ENCODE assay signal across 9 cellular contexts in genomic region chr5:181160755-181161533, GRCh38. TPM values are rescaled to one million over a fixed set of nuclear protein-coding genes. Genes with fewer than 3 reads are reported as not detected.
DNase-seq lines count a peak whose midpoint lies in the region; ATAC-seq and TF ChIP-seq lines count a peak whose summit lies in the region.
"Not testable (repeated sequence)": the region's sequence is repeated elsewhere in the genome, so short reads cannot be mapped to it uniquely, and the experiment has no call there.
"Had no signal": no experiment of that assay in that cellular context is flagged by ENCODE, and none has a peak within 500 bp of the region (broad histone marks: within the 10 kb centered on the region; RNA-seq: fewer than 3 reads in every experiment).

No MANE protein-coding gene starts in this region.

- 0 out of 2 replicates have a peak overlapping the region, but pooled peaks have one; percentile 28 for H3K27ac ChIP-seq in HUES64 (ENCODE audit: low read depth, low read length)
- H3K27ac ChIP-seq in OCI-LY3 (ENCODE audit: low read length), result 0 out of 2 replicates have a peak overlapping the region, but pooled peaks have one; percentile 6
- not testable (repeated sequence) for H3K27ac ChIP-seq in upper lobe of right lung

- CTCF ChIA-PET in MCF 10A (lab: Yijun Ruan, JAX), result interaction anchor here (0.8 to 5.9 kb wide), 4 partner anchors 24 to 378 kb away, joined by 3 to 39 read pairs (median 6); no protein-coding TSS in a partner anchor

- peak overlapping the region; percentile 73 for H3K4me3 Mint-ChIP-seq in MCF 10A (ENCODE audit: unreplicated experiment)

- DNase-seq in DMS79 treated with DMSO at 0.1 percent for 48 hours (lab: John Stamatoyannopoulos, UW) (peak; percentile 6), MCF 10A (ENCODE audit: unreplicated experiment) (peak; percentile 72), glomerular visceral epithelial cell (ENCODE audit: extremely low spot score) (peak; percentile 27), nucleus accumbens (lab: John Stamatoyannopoulos, UW) (peak in 54 of 56 donors; percentile 7 to 91 (median 69))
- peak; percentile 57 to 59 for DNase-seq in activated CD4-positive, alpha-beta T cell treated with anti-CD3 and anti-CD28 coated beads, Interleukin-2, amount 50 U/mL, for 48 hours
- not testable (repeated sequence) for DNase-seq in upper lobe of right lung

- POLR2A ChIA-PET in MCF 10A (lab: Yijun Ruan, JAX), result interaction anchor here (1.0 kb wide), 1 partner anchor 30 kb away, joined by 3 read pairs; no protein-coding TSS in a partner anchor

- ATAC-seq in upper lobe of right lung, result not testable (repeated sequence)

- H3K9ac ChIP-seq in HUES64 (ENCODE audit: low read depth, low read length), result not testable (repeated sequence)
- H3K9ac ChIP-seq in OCI-LY3 (ENCODE audit: low read length), result peak overlapping the region; percentile 42

- intact Hi-C loops in MCF 10A (cut with micrococcal nuclease); upper lobe of right lung (cut with DNase I): not testable (repeated sequence)

- peak overlapping the region; percentile 97 for H3K27ac Mint-ChIP-seq in MCF 10A (ENCODE audit: low read depth, unreplicated experiment)

- peaks cover 11% of the 10 kb centered on the region for H3K4me1 Mint-ChIP-seq in MCF 10A (ENCODE audit: insufficient read depth, unreplicated experiment)

- H3K9me3 ChIP-seq in HUES64 (ENCODE audit: insufficient read depth, low read depth, low read length); OCI-LY3 (ENCODE audit: insufficient read depth, low read length); upper lobe of right lung: not testable (repeated sequence)

- not testable (repeated sequence) for H3K79me2 ChIP-seq in OCI-LY3 (ENCODE audit: low read length)

- WGBS in HUES64, result 38% methylated on average over 16 of the region's 48 CpGs

- peaks cover 22% of the 10 kb centered on the region for H3K27me3 Mint-ChIP-seq in MCF 10A (ENCODE audit: insufficient read depth, unreplicated experiment)

- H3K27me3 ChIP-seq in HUES64 (ENCODE audit: insufficient read depth, low read length), result peaks cover 14% of the 10 kb centered on the region; the same call in 1 of the 2 replicates
- not testable (repeated sequence) for H3K27me3 ChIP-seq in OCI-LY3 (ENCODE audit: low read depth, low read length)
- peaks cover 19% of the 10 kb centered on the region for H3K27me3 ChIP-seq in upper lobe of right lung

- H3K4me1 ChIP-seq in HUES64 (ENCODE audit: insufficient read depth, low read length); upper lobe of right lung: not testable (repeated sequence)
- H3K4me1 ChIP-seq in OCI-LY3 (ENCODE audit: low read length), result peaks cover 42% of the 10 kb centered on the region

- peak overlapping the region; percentile 79 for H3K4me2 ChIP-seq in OCI-LY3 (ENCODE audit: low read length)

- TSS peak; percentile 84 for BruUV-seq in MCF 10A (replicated peaks; lab: Mats Ljungman, UMichigan)

- not testable (repeated sequence) for TF ChIP-seq CTCF in OCI-LY3 (IDR thresholded peaks at IDR 0.05; ENCODE audit: low read depth, low read length); MCF 10A (IDR thresholded peaks at IDR 0.05; ENCODE audit: unreplicated experiment); upper lobe of right lung (IDR thresholded peaks at IDR 0.05)

- not testable (repeated sequence) for H3K36me3 Mint-ChIP-seq in MCF 10A (ENCODE audit: insufficient read depth, unreplicated experiment)

- H3K9me3 Mint-ChIP-seq in MCF 10A (ENCODE audit: unreplicated experiment), result not testable (repeated sequence)

- peak overlapping the region; percentile 27; the same call in 1 of the 2 replicates for H2AFZ ChIP-seq in OCI-LY3 (ENCODE audit: low read depth, low read length)

- H3K36me3 ChIP-seq in HUES64 (ENCODE audit: insufficient read depth, low read length); OCI-LY3 (replicated peaks; ENCODE audit: low read depth, low read length); upper lobe of right lung: not testable (repeated sequence)

- not testable (repeated sequence) for H4K20me1 ChIP-seq in OCI-LY3 (ENCODE audit: insufficient read depth, low read length)

- H3K4me3 ChIP-seq in HUES64 (ENCODE audit: low read length), result peak overlapping the region; percentile 45
- H3K4me3 ChIP-seq in OCI-LY3 (ENCODE audit: low read length), result peak overlapping the region; percentile 77
- H3K4me3 ChIP-seq in upper lobe of right lung, result peak overlapping the region; percentile 23

RNA-seq across cellular contexts. Expression of gene OR2V2, which starts 13.6 kb away (rescaled TPM):
- polyA plus RNA-seq in HUES64 (2013, experiment 1 of 2), result not detected
- not detected for polyA plus RNA-seq in HUES64 (2013, experiment 2 of 2)
- not detected in 2 replicates for total RNA-seq in MCF 10A (2022)
- total RNA-seq in upper lobe of right lung, result not detected
- total RNA-seq: left lobe of liver had no signal

RNA-seq across cellular contexts. Expression of gene OR2V1, which starts 30.0 kb away (rescaled TPM):
- polyA plus RNA-seq in HUES64 (2013, experiment 1 of 2), result not detected
- polyA plus RNA-seq in HUES64 (2013, experiment 2 of 2), result not detected
- total RNA-seq in MCF 10A (2022), result not detected in 2 replicates
- not detected for total RNA-seq in upper lobe of right lung
- total RNA-seq: left lobe of liver had no signal

RNA-seq across cellular contexts. Expression of gene TRIM7, which starts 44.1 kb away (rescaled TPM):
- not detected for polyA plus RNA-seq in HUES64 (2013, experiment 1 of 2)
- polyA plus RNA-seq in HUES64 (2013, experiment 2 of 2), result 0.25 TPM
- total RNA-seq in MCF 10A (2022) (26.3 and 27.0 TPM in 2 replicates), upper lobe of right lung (4.9 TPM)

Comparison
In these comparisons a context has a peak if more than half of its experiments do, and no peak if none do; other contexts are left out.
1. H3K4me3 ChIP-seq: peak in every context shown above with its lines; median percentile 77 in OCI-LY3; 45 in HUES64; 23 in upper lobe of right lung.